In the genomic region with DNA sequence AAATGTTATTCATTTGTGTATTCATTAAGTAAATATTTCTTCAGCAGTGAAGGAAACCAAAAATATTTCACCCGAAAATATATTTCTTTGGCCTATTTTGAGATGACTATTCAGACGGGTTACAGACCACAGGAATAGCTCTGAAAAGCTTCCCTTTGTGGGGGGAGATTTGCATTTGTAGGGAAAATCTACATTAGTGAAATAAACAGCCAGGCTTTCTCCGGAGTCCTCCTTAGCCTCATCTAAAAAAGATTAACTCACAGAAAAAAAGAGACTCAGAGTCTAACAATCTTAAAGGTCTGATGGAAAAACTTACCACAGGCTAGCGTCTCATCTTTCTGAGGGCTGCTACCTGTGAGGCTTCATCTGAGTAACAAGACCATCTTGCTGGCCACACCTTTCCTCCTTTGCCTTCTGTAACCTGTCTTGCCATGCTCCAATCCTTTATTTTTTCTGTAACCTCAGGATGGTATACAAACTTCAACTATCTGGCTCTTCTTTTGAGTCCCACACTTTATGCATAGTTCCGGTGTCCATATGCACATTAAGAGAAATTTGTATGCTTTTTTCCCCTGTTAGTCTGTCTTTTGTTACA, we compare ENCODE assay signal across 23 cellular contexts.
DNase-seq lines count a peak whose midpoint lies in the region; ATAC-seq and TF ChIP-seq lines count a peak whose summit lies in the region.
"Had no signal": no experiment of that assay in that cellular context is flagged by ENCODE, and none has a peak within 500 bp of the region (broad histone marks: within the 10 kb centered on the region; RNA-seq: fewer than 3 reads in every experiment).

No MANE protein-coding gene starts in this region.

- no peaks in the 10 kb centered on the region for H3K9me3 Mint-ChIP-seq in GM23338
- peaks cover 4% of the 10 kb centered on the region for H3K9me3 Mint-ChIP-seq in osteocyte (ENCODE audit: unreplicated experiment)

- H3K27ac Mint-ChIP-seq in GM23338 (0 out of 2 replicates have a peak overlapping the region, but pooled peaks have one; percentile 15), osteocyte (ENCODE audit: unreplicated experiment) (peak overlapping the region; percentile 15)
- H3K27ac Mint-ChIP-seq: CD4-positive, alpha-beta T cell; IgD-negative memory B cell had no signal

- H3K9me2 ChIP-seq in GM23338 (ENCODE audit: insufficient read depth) (no peaks in the 10 kb centered on the region), MM.1S (replicated peaks; ENCODE audit: insufficient read depth, low read length) (no peaks in the 10 kb centered on the region)

- H3K4me1 Mint-ChIP-seq in GM23338 (peaks cover 46% of the 10 kb centered on the region), osteocyte (ENCODE audit: unreplicated experiment) (peaks cover 9% of the 10 kb centered on the region)
- H3K4me1 Mint-ChIP-seq: IgD-negative memory B cell had no signal

- H3K4me3 Mint-ChIP-seq in GM23338: peak overlapping the region; percentile 39
- no peak overlapping the region for H3K4me3 Mint-ChIP-seq in osteocyte (ENCODE audit: unreplicated experiment)
- H3K4me3 Mint-ChIP-seq: CD4-positive, alpha-beta T cell; IgD-negative memory B cell had no signal

- no peak for TF ChIP-seq POLR2A in esophagus muscularis mucosa (IDR thresholded peaks at IDR 0.05; ENCODE audit: low read depth)

- no peak for TF ChIP-seq EP300 in esophagus muscularis mucosa (IDR thresholded peaks at IDR 0.05)

- H3K27me3 Mint-ChIP-seq in GM23338 (ENCODE audit: insufficient read depth, low read depth, poor library complexity) (peaks cover 4% of the 10 kb centered on the region), osteocyte (ENCODE audit: unreplicated experiment) (no peaks in the 10 kb centered on the region)
- H3K27me3 Mint-ChIP-seq: CD4-positive, alpha-beta T cell; IgD-negative memory B cell had no signal

- no peaks in the 10 kb centered on the region for H3K9me3 ChIP-seq in MM.1S (replicated peaks; ENCODE audit: insufficient read depth, low read length)
- H3K9me3 ChIP-seq in esophagus muscularis mucosa: no peaks in the 10 kb centered on the region
- H3K9me3 ChIP-seq in lower lobe of right lung: no peaks in the 10 kb centered on the region
- no peaks in the 10 kb centered on the region for H3K9me3 ChIP-seq in left ventricle myocardium inferior (replicated peaks)
- H3K9me3 ChIP-seq: BLaER1 treated with 17β-estradiol and CSF1 and Interleukin-3, amounts not matched to agents 10 nM and 100 nM; Peyer's patch had no signal

- intact Hi-C loops in esophagus muscularis mucosa (cut with DNase I): no loop called here
- intact Hi-C loops in lower lobe of right lung (cut with DNase I): no loop called here
- intact Hi-C loops in left ventricle myocardium inferior (cut with micrococcal nuclease): no loop called here

- H3K36me3 Mint-ChIP-seq in GM23338 (ENCODE audit: low read depth) (no peaks in the 10 kb centered on the region), osteocyte (ENCODE audit: unreplicated experiment) (no peaks in the 10 kb centered on the region)
- H3K36me3 Mint-ChIP-seq: IgD-negative memory B cell had no signal

- peak; percentile 27 for DNase-seq in GM23338 (ENCODE audit: low spot score)
- peak; percentile 33 for DNase-seq in MM.1S
- no peak for DNase-seq in esophagus muscularis mucosa (ENCODE audit: extremely low spot score)
- no peak for DNase-seq in osteocyte (ENCODE audit: extremely low spot score, unreplicated experiment)
- DNase-seq in epidermal melanocyte (ENCODE audit: insufficient read length, low spot score): no peak
- DNase-seq in lower lobe of right lung: no peak
- DNase-seq in NOMO-1 treated with DMSO at 0.1 percent for 48 hours (lab: John Stamatoyannopoulos, UW; ENCODE audit: unreplicated experiment): no peak
- no peak for DNase-seq in left ventricle myocardium inferior
- DNase-seq: AML-193; CD4-positive, alpha-beta T cell; EL; GDM1; NCI-H1048; NCI-H1694; NCI-H2029 treated with DMSO at 0.1 percent for 48 hours; NCI-H2227 treated with DMSO at 0.1 percent for 48 hours; NCI-H526 treated with DMSO at 0.1 percent for 48 hours; Peyer's patch; SHP77 treated with DMSO at 0.1 percent for 48 hours had no signal

- no peaks in the 10 kb centered on the region for H4K20me1 ChIP-seq in GM23338 (replicated peaks; ENCODE audit: insufficient read depth)
- H4K20me1 ChIP-seq in MM.1S (ENCODE audit: insufficient read depth, low read length): no peaks in the 10 kb centered on the region
- H4K20me1 ChIP-seq: BLaER1 treated with 17β-estradiol and CSF1 and Interleukin-3, amounts not matched to agents 10 nM and 100 nM had no signal

- H3K4me3 ChIP-seq in GM23338 (peak overlapping the region; percentile 36), MM.1S (ENCODE audit: low read length) (peak overlapping the region; percentile 21; the same call in 1 of the 2 replicates), esophagus muscularis mucosa (no peak overlapping the region), lower lobe of right lung (no peak overlapping the region), left ventricle myocardium inferior (no peak overlapping the region)
- H3K4me3 ChIP-seq: BLaER1 treated with 17β-estradiol and CSF1 and Interleukin-3, amounts not matched to agents 10 nM and 100 nM; GM12878; Peyer's patch had no signal

- H3F3A ChIP-seq in GM23338 (replicated peaks; ENCODE audit: low read depth) (no peaks in the 10 kb centered on the region), MM.1S (ENCODE audit: insufficient read depth, low read length) (peaks cover 6% of the 10 kb centered on the region)

- peak overlapping the region; percentile 63 for H3K4me2 ChIP-seq in GM23338
- peak overlapping the region; percentile 60 for H3K4me2 ChIP-seq in MM.1S (ENCODE audit: low read depth, low read length)
- H3K4me2 ChIP-seq: BLaER1 treated with 17β-estradiol and CSF1 and Interleukin-3, amounts not matched to agents 10 nM and 100 nM; KMS-11 had no signal

- H3K36me3 ChIP-seq in GM23338 (ENCODE audit: insufficient read depth) (no peaks in the 10 kb centered on the region), MM.1S (replicated peaks; ENCODE audit: insufficient read depth, low read length) (no peaks in the 10 kb centered on the region), esophagus muscularis mucosa (no peaks in the 10 kb centered on the region), lower lobe of right lung (no peaks in the 10 kb centered on the region), left ventricle myocardium inferior (no peaks in the 10 kb centered on the region)
- H3K36me3 ChIP-seq: BLaER1 treated with 17β-estradiol and CSF1 and Interleukin-3, amounts not matched to agents 10 nM and 100 nM; Peyer's patch had no signal

- no peak overlapping the region for H3K27ac ChIP-seq in GM23338 (ENCODE audit: low read depth)
- H3K27ac ChIP-seq in MM.1S (ENCODE audit: low read length): peak overlapping the region; percentile 36; the same call in 1 of the 2 replicates
- H3K27ac ChIP-seq in esophagus muscularis mucosa (replicated peaks in 1 of 4): peak overlapping the region in 3 of 4 donors; percentile 20 to 45 (median 41)
- no peak overlapping the region for H3K27ac ChIP-seq in lower lobe of right lung
- no peak overlapping the region for H3K27ac ChIP-seq in left ventricle myocardium inferior (replicated peaks)
- H3K27ac ChIP-seq: BLaER1 treated with 17β-estradiol and CSF1 and Interleukin-3, amounts not matched to agents 10 nM and 100 nM; KMS-11; Peyer's patch had no signal

- H3K79me2 ChIP-seq in GM23338 (replicated peaks; ENCODE audit: insufficient read depth): no peaks in the 10 kb centered on the region
- H3K79me2 ChIP-seq in MM.1S (ENCODE audit: low read length): no peaks in the 10 kb centered on the region

- no peaks in the 10 kb centered on the region for H3K27me3 ChIP-seq in GM23338 (ENCODE audit: insufficient read depth)
- H3K27me3 ChIP-seq in MM.1S (replicated peaks; ENCODE audit: insufficient read depth, low read length): no peaks in the 10 kb centered on the region
- no peaks in the 10 kb centered on the region for H3K27me3 ChIP-seq in esophagus muscularis mucosa
- H3K27me3 ChIP-seq in lower lobe of right lung (ENCODE audit: low read depth): no peaks in the 10 kb centered on the region
- H3K27me3 ChIP-seq in left ventricle myocardium inferior (ENCODE audit: low read depth): no peaks in the 10 kb centered on the region
- H3K27me3 ChIP-seq: BLaER1 treated with 17β-estradiol and CSF1 and Interleukin-3, amounts not matched to agents 10 nM and 100 nM; Peyer's patch had no signal

- H3K4me1 ChIP-seq in GM23338 (ENCODE audit: insufficient read depth) (peaks cover 37% of the 10 kb centered on the region), MM.1S (ENCODE audit: low read length) (peaks cover 27% of the 10 kb centered on the region), esophagus muscularis mucosa (peaks cover 0 to 30% (median 21%) of the 10 kb centered on the region in 4 donors), lower lobe of right lung (no peaks in the 10 kb centered on the region), left ventricle myocardium inferior (no peaks in the 10 kb centered on the region)
- H3K4me1 ChIP-seq: BLaER1 treated with 17β-estradiol and CSF1 and Interleukin-3, amounts not matched to agents 10 nM and 100 nM; Peyer's patch had no signal

- H2AFZ ChIP-seq in GM23338: no peak overlapping the region
- no peak overlapping the region for H2AFZ ChIP-seq in MM.1S (ENCODE audit: low read length)

- H3K9ac ChIP-seq in MM.1S (ENCODE audit: low read length): peak overlapping the region; percentile 0; the same call in 1 of the 2 replicates
- H3K9ac ChIP-seq: BLaER1 treated with 17β-estradiol and CSF1 and Interleukin-3, amounts not matched to agents 10 nM and 100 nM; KMS-11 had no signal

- ATAC-seq in GM23338 (peak; percentile 80), lower lobe of right lung (no peak)
- ATAC-seq: GM12878 had no signal

- TF ChIP-seq CTCF in GM23338 (conservative IDR thresholded peaks at IDR 0.05; ENCODE audit: low read depth in 2 of 2): no peak
- no peak for TF ChIP-seq CTCF in MM.1S (IDR thresholded peaks at IDR 0.05; ENCODE audit: low read length)
- no peak for TF ChIP-seq CTCF in esophagus muscularis mucosa (IDR thresholded peaks at IDR 0.05)
- no peak for TF ChIP-seq CTCF in osteocyte (IDR thresholded peaks at IDR 0.05)
- no peak for TF ChIP-seq CTCF in lower lobe of right lung (IDR thresholded peaks at IDR 0.05)
- TF ChIP-seq CTCF in left ventricle myocardium inferior (IDR thresholded peaks at IDR 0.05; ENCODE audit: borderline replicate concordance): no peak

- WGBS in esophagus muscularis mucosa: 35% methylated on average over 5 of the region's 5 CpGs

Comparison
In these comparisons a context has a peak if more than half of its experiments do, and no peak if none do; other contexts are left out.
1. DNase-seq: peak in GM23338 (single experiment) and MM.1S (single experiment); none in esophagus muscularis mucosa (single experiment), osteocyte (single experiment), epidermal melanocyte (single experiment), lower lobe of right lung (single experiment), NOMO-1 treated with DMSO at 0.1 percent for 48 hours (single experiment) and left ventricle myocardium inferior (single experiment).
2. H3K27ac ChIP-seq: peak in MM.1S (single experiment) and esophagus muscularis mucosa (3 of 4); none in GM23338 (single experiment), lower lobe of right lung (single experiment) and left ventricle myocardium inferior (single experiment).
3. H3K4me3 ChIP-seq: peak in GM23338 (single experiment) and MM.1S (single experiment); none in esophagus muscularis mucosa (0 of 4), lower lobe of right lung (single experiment) and left ventricle myocardium inferior (single experiment).